ENCODE assay signal across 12 cellular contexts in the genomic region with DNA sequence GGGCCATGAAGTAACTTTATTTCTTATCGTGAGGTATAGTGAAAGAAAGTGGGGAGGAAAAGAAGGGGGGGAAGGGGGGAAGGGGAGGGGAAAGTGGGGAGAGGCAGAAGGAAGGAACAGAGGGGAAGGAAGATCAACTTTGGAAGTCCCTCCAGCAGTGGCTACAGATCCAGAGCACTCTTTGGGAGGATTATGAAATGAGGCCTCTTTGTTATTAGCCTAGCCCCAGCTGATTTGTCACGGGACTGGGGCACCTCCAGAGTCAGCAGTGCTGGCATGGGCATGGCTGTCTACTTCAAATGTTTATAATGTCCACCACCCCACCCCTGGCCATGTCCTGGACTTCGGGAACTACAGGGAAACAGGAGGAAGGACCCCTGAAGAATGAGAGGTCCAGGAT. TPM values are rescaled to one million over a fixed set of nuclear protein-coding genes. Genes with fewer than 3 reads are reported as not detected.
A peak's percentile ranks its signal among the peaks of the same experiment; 100 is the strongest.
DNase-seq lines count a peak whose midpoint lies in the region; ATAC-seq and TF ChIP-seq lines count a peak whose summit lies in the region.
"Had no signal": no experiment of that assay in that cellular context is flagged by ENCODE, and none has a peak within 500 bp of the region (broad histone marks: within the 10 kb centered on the region; RNA-seq: fewer than 3 reads in every experiment).

No MANE protein-coding gene starts in this region.

- H3K9me3 Mint-ChIP-seq in CD4-positive, alpha-beta memory T cell: peaks cover 0 to 5% (median 0%) of the 10 kb centered on the region in 8 donors

- H3K79me2 ChIP-seq in HCT116 (ENCODE audit: insufficient read depth, low read length) (no peaks in the 10 kb centered on the region), mammary epithelial cell (ENCODE audit: insufficient read depth, low read length) (no peaks in the 10 kb centered on the region)

- peak overlapping the region in 1 of 2 experiments; percentile 13; a peak in 1 of 4 replicates for H3K4me3 ChIP-seq in HCT116 (replicated peaks in 1 of 2; ENCODE audit: low read depth in 1 of 2, low read length in 2 of 2)
- no peak overlapping the region for H3K4me3 ChIP-seq in mammary epithelial cell (replicated peaks in 1 of 3; ENCODE audit: insufficient read depth in 1 of 3, low read depth in 2 of 3, low read length in 3 of 3)
- H3K4me3 ChIP-seq in psoas muscle: no peak overlapping the region
- H3K4me3 ChIP-seq in CD4-positive, alpha-beta memory T cell (ENCODE audit: low read length in 2 of 2): no peak overlapping the region
- H3K4me3 ChIP-seq: coronary artery, SJSA1 had no signal

- H2AFZ ChIP-seq in HCT116 (ENCODE audit: low read depth, low read length, poor library complexity, severe bottlenecking): no peak overlapping the region
- no peak overlapping the region for H2AFZ ChIP-seq in mammary epithelial cell (ENCODE audit: low read depth, low read length)

- H3K9me2 ChIP-seq in HCT116 (ENCODE audit: insufficient read depth): no peaks in the 10 kb centered on the region

- H3K4me1 Mint-ChIP-seq in CD4-positive, alpha-beta memory T cell: peaks cover 0 to 4% (median 2%) of the 10 kb centered on the region in 4 donors

- intact Hi-C loops in HCT116 (cut with micrococcal nuclease) (no loop called here), mammary epithelial cell (cut with micrococcal nuclease) (no loop called here), psoas muscle (cut with DNase I) (no loop called here)
- intact Hi-C loops in CD4-positive, alpha-beta memory T cell (cut with micrococcal nuclease): no loop called here

- H3K36me3 ChIP-seq in HCT116 (ENCODE audit: control insufficient read depth in 1 of 2, insufficient read depth in 2 of 2, low read length in 2 of 2) (no peaks in the 10 kb centered on the region; a peak in 1 of 4 replicates), mammary epithelial cell (ENCODE audit: insufficient read depth, low read length) (peaks cover 4% of the 10 kb centered on the region), psoas muscle (ENCODE audit: insufficient read depth in 1 of 2, low read depth in 1 of 2) (peaks cover 12 to 48% of the 10 kb centered on the region in 2 donors)
- H3K36me3 ChIP-seq in CD4-positive, alpha-beta memory T cell (ENCODE audit: insufficient read depth, low read length): no peaks in the 10 kb centered on the region
- H3K36me3 ChIP-seq: SJSA1 had no signal

- in situ Hi-C loops in mammary epithelial cell (cut with MboI; ENCODE audit: low sequenced_read_pairs in 2 of 2): no loop called here

- CTCF ChIA-PET in HCT116 (lab: Charles Lee): no interaction called here
- CTCF ChIA-PET in mammary epithelial cell (lab: Charles Lee; ENCODE audit: low non-redundant PET): no interaction called here
- CTCF ChIA-PET in CD4-positive, alpha-beta memory T cell (lab: Charles Lee; ENCODE audit: partially characterized antibody): no interaction called here

- BruUV-seq in HCT116 (replicated peaks; lab: Mats Ljungman, UMichigan) (no TSS peak), mammary epithelial cell (replicated peaks; lab: Mats Ljungman, UMichigan) (no TSS peak)

- POLR2A ChIA-PET in HCT116 (lab: Charles Lee): no interaction called here
- POLR2A ChIA-PET in CD4-positive, alpha-beta memory T cell (lab: Charles Lee; ENCODE audit: partially characterized antibody): no interaction called here

- H4K20me1 ChIP-seq in HCT116 (ENCODE audit: insufficient read depth) (no peaks in the 10 kb centered on the region), mammary epithelial cell (ENCODE audit: insufficient read depth, low read length) (no peaks in the 10 kb centered on the region)

- H3K9me3 ChIP-seq in HCT116 (ENCODE audit: control insufficient read depth in 1 of 2, insufficient read depth in 1 of 2, low read depth in 1 of 2, low read length in 2 of 2) (no peaks in the 10 kb centered on the region), mammary epithelial cell (replicated peaks; ENCODE audit: insufficient read depth, low read length) (no peaks in the 10 kb centered on the region), psoas muscle (no peaks in the 10 kb centered on the region)
- H3K9me3 ChIP-seq in CD4-positive, alpha-beta memory T cell (ENCODE audit: control insufficient read depth in 1 of 2, low read length in 2 of 2): no peaks in the 10 kb centered on the region
- H3K9me3 ChIP-seq: SJSA1 had no signal

- H3K27me3 Mint-ChIP-seq in CD4-positive, alpha-beta memory T cell: peaks cover 2% of the 10 kb centered on the region in 2 donors
- H3K27me3 Mint-ChIP-seq: activated CD4-positive, alpha-beta T cell treated with anti-CD3 and anti-CD28 coated beads, Interleukin-2, amount 10 ng/mL, durations not matched to agents 7 days and 5 days; activated T-cell treated with anti-CD3 and anti-CD28 coated beads, Interleukin-2, amount 50 U/mL, for 24 hours had no signal

- H3K27ac ChIP-seq in HCT116 (ENCODE audit: low read depth, low read length): peak overlapping the region; percentile 29; the same call in 1 of the 2 replicates
- H3K27ac ChIP-seq in mammary epithelial cell (ENCODE audit: insufficient read depth, low read depth, low read length): no peak overlapping the region
- H3K27ac ChIP-seq in psoas muscle: peak overlapping the region; percentile 94
- no peak overlapping the region for H3K27ac ChIP-seq in CD4-positive, alpha-beta memory T cell (ENCODE audit: low read depth, low read length)
- H3K27ac ChIP-seq: SJSA1 had no signal

- RAD21 ChIA-PET in HCT116 (lab: Charles Lee; ENCODE audit: low non-redundant PET in 1 of 2, low total read pairs in 2 of 2, uncharacterized antibody in 2 of 2, unreplicated experiment in 2 of 2): no interaction called here

- no peak for TF ChIP-seq POLR2A in HCT116 (IDR thresholded peaks at IDR 0.05; ENCODE audit: borderline replicate concordance, extremely low read depth, insufficient read depth, insufficient read length)

- ATAC-seq in HCT116 (peak; percentile 52; the same call in 1 of the 2 replicates), psoas muscle (peak; percentile 17 to 50 (median 26)), HG03045 (IDR thresholded peaks at IDR 0.05; ENCODE audit: unreplicated experiment) (no peak), HG03565 (IDR thresholded peaks at IDR 0.05; ENCODE audit: unreplicated experiment) (no peak)

- TF ChIP-seq RAD21 in HCT116 (IDR thresholded peaks at IDR 0.05; ENCODE audit: low read depth): no peak

- DNase-seq in AG08396 (ENCODE audit: low spot score) (peak; percentile 29), HCT116 (ENCODE audit: low read depth, low spot score) (no peak), mammary epithelial cell (peak; percentile 24), psoas muscle (no peak), NCI-H524 (lab: John Stamatoyannopoulos, UW) (no peak)
- no peak for DNase-seq in CD4-positive, alpha-beta memory T cell
- DNase-seq: activated CD4-positive, alpha-beta T cell treated with anti-CD3 and anti-CD28 coated beads, Interleukin-2, amount 10 ng/mL, durations not matched to agents 7 days and 5 days; activated T-cell treated with anti-CD3 and anti-CD28 coated beads, Interleukin-2, amount 50 U/mL, for 24 hours had no signal

- H3K4me1 ChIP-seq in HCT116 (ENCODE audit: control insufficient read depth in 1 of 2, insufficient read depth in 2 of 2, low read length in 2 of 2): peaks cover 5 to 21% of the 10 kb centered on the region in 2 experiments; a peak in 3 of 4 replicates
- H3K4me1 ChIP-seq in mammary epithelial cell (ENCODE audit: insufficient read depth, low read length): peaks cover 21% of the 10 kb centered on the region
- peaks cover 81% of the 10 kb centered on the region for H3K4me1 ChIP-seq in psoas muscle
- no peaks in the 10 kb centered on the region for H3K4me1 ChIP-seq in CD4-positive, alpha-beta memory T cell (ENCODE audit: insufficient read depth, low read length)
- H3K4me1 ChIP-seq: SJSA1 had no signal

- peak overlapping the region; percentile 69 for H3K4me2 ChIP-seq in HCT116 (ENCODE audit: low read length)
- H3K4me2 ChIP-seq in mammary epithelial cell (ENCODE audit: insufficient read depth, low read depth, low read length): no peak overlapping the region

- WGBS in mammary epithelial cell (ENCODE audit: low coverage, missing lambda C conversion rate): 96% methylated on average over 3 of the region's 3 CpGs
- WGBS in psoas muscle, 3 donors: 48 to 78% (median 61%) methylated on average over 3 of the region's 3 CpGs

- dilution Hi-C loops in mammary epithelial cell (cut with HindIII; ENCODE audit: low sequenced_read_pairs): no loop called here

- H3K27ac Mint-ChIP-seq in CD4-positive, alpha-beta memory T cell: peak overlapping the region in 1 of 7 donors; percentile 2
- H3K27ac Mint-ChIP-seq: activated T-cell treated with anti-CD3 and anti-CD28 coated beads, Interleukin-2, amount 50 U/mL, for 24 hours had no signal

- TF ChIP-seq CTCF in HCT116 (IDR thresholded peaks at IDR 0.05 in 2 of 3, conservative IDR thresholded peaks at IDR 0.05 in 1 of 3; ENCODE audit: borderline replicate concordance in 1 of 3, insufficient read depth in 1 of 3, low read depth in 2 of 3, low read length in 2 of 3) (no peak), mammary epithelial cell (conservative IDR thresholded peaks at IDR 0.05 in 1 of 2, IDR thresholded peaks at IDR 0.05 in 1 of 2; ENCODE audit: extremely low read depth in 1 of 2, insufficient read depth in 1 of 2, low read depth in 1 of 2, low read length in 2 of 2) (no peak), psoas muscle (IDR thresholded peaks at IDR 0.05) (no peak)

- no peak overlapping the region for H3K4me3 Mint-ChIP-seq in CD4-positive, alpha-beta memory T cell
- H3K4me3 Mint-ChIP-seq: activated CD4-positive, alpha-beta T cell treated with anti-CD3 and anti-CD28 coated beads, Interleukin-2, amount 10 ng/mL, durations not matched to agents 7 days and 5 days; activated T-cell treated with anti-CD3 and anti-CD28 coated beads, Interleukin-2, amount 50 U/mL, for 24 hours had no signal

- H3K36me3 Mint-ChIP-seq in CD4-positive, alpha-beta memory T cell: no peaks in the 10 kb centered on the region

- no peaks in the 10 kb centered on the region for H3K27me3 ChIP-seq in HCT116 (ENCODE audit: insufficient read depth, low read length)
- no peaks in the 10 kb centered on the region for H3K27me3 ChIP-seq in mammary epithelial cell (ENCODE audit: insufficient read depth, low read length)
- H3K27me3 ChIP-seq in psoas muscle (ENCODE audit: insufficient read depth in 3 of 3, low read length in 2 of 3): no peaks in the 10 kb centered on the region
- no peaks in the 10 kb centered on the region for H3K27me3 ChIP-seq in CD4-positive, alpha-beta memory T cell (ENCODE audit: insufficient read depth, low read length)
- H3K27me3 ChIP-seq: SJSA1 had no signal

- H3K9ac ChIP-seq in HCT116 (ENCODE audit: low read length) (no peak overlapping the region), mammary epithelial cell (ENCODE audit: insufficient read depth, low read length) (no peak overlapping the region)

TF ChIP-seq in HCT116, 20 proteins besides CTCF, POLR2A, EP300 and RAD21 (continues in another document):
- TF ChIP-seq YY1 (IDR thresholded peaks at IDR 0.05; ENCODE audit: extremely low read depth, insufficient replicate concordance, low read depth, low read length) (no peak), EZH2 (IDR thresholded peaks at IDR 0.05) (no peak)

RNA-seq across cellular contexts. Expression of a gene that starts 7.6 kb away (rescaled TPM):
- total RNA-seq in HCT116 (2021; ENCODE audit: unreplicated experiment) (9.3 TPM), mammary epithelial cell (1 to 10 TPM; 5.2 to 7.1 TPM), psoas muscle (10 to 100 TPM; 24.2 to 44.2 (median 36.4) TPM)
- polyA plus RNA-seq in HCT116 (2012): 7.8 TPM in 2 replicates
- polyA plus RNA-seq in mammary epithelial cell (4.4 TPM), psoas muscle (10 to 100 TPM; 17.3 to 32.5 (median 17.4) TPM)
- polyA minus RNA-seq in mammary epithelial cell: 13.4 TPM
- total RNA-seq in CD4-positive, alpha-beta memory T cell: under 1 TPM; 0.25 to 0.47 TPM
- polyA plus RNA-seq in CD4-positive, alpha-beta memory T cell: under 1 TPM; 0.11 to 0.80 TPM

Comparison
In these comparisons a context has a peak if more than half of its experiments do, and no peak if none do; other contexts are left out.
1. DNase-seq: peak in AG08396 (single experiment) and mammary epithelial cell (single experiment); none in HCT116 (single experiment), psoas muscle (0 of 2), NCI-H524 (0 of 2) and CD4-positive, alpha-beta memory T cell (0 of 5).
2. ATAC-seq: peak in HCT116 (single experiment) and psoas muscle (4 of 4); none in HG03045 (single experiment) and HG03565 (single experiment).
3. H3K27ac ChIP-seq: peak in HCT116 (single experiment) and psoas muscle (single experiment); none in mammary epithelial cell (single experiment) and CD4-positive, alpha-beta memory T cell (single experiment).